In genomic region chr4:7761720-7762119, GRCh38 we compare ENCODE assay signal across 8 cellular contexts.
DNase-seq lines count a peak whose midpoint lies in the region; ATAC-seq and TF ChIP-seq lines count a peak whose summit lies in the region.

No MANE protein-coding gene starts in this region.

- no TSS peak for BruUV-seq in PC-9 (replicated peaks; lab: Mats Ljungman, UMichigan)

- H4K20me1 ChIP-seq in PC-9 (ENCODE audit: insufficient read depth): peaks cover 99% of the 10 kb centered on the region

- H3K4me3 ChIP-seq in GM12865 (ENCODE audit: low read depth, low read length) (no peak overlapping the region), PC-9 (no peak overlapping the region), gastroesophageal sphincter (no peak overlapping the region)

- TF ChIP-seq EP300 in gastroesophageal sphincter (IDR thresholded peaks at IDR 0.05): no peak

- peaks cover 47% of the 10 kb centered on the region; the same call in 1 of the 2 replicates for H3F3A ChIP-seq in PC-9 (ENCODE audit: insufficient read depth, low read depth)

- H3K9me3 ChIP-seq in PC-9 (ENCODE audit: insufficient read depth, low read depth): no peaks in the 10 kb centered on the region
- H3K9me3 ChIP-seq in gastroesophageal sphincter: no peaks in the 10 kb centered on the region

- H3K36me3 ChIP-seq in PC-9 (ENCODE audit: low read depth) (no peaks in the 10 kb centered on the region; the same call in 1 of the 2 replicates), gastroesophageal sphincter (peaks cover 0 to 59% of the 10 kb centered on the region in 2 donors)

- peak; percentile 72 for DNase-seq in GM12865 (ENCODE audit: low read depth)
- DNase-seq in PC-9: peak in 1 of 2 experiments; percentile 46
- DNase-seq in activated effector memory CD4-positive, alpha-beta T cell treated with anti-CD3 and anti-CD28 coated beads, Interleukin-2, amount 50 U/mL, for 16 hours: peak; percentile 81
- peak; percentile 59 to 97 (median 84) for DNase-seq in posterior cingulate gyrus
- DNase-seq in DMS153 (lab: John Stamatoyannopoulos, UW): no peak

- 6 to 45% methylated on average over 3 to 6 of the region's 12 CpGs for WGBS in gastroesophageal sphincter (ENCODE audit: low coverage in 1 of 2), 2 donors

- peak; percentile 86 for TF ChIP-seq CTCF in GM12865 (IDR thresholded peaks at IDR 0.05; ENCODE audit: insufficient read depth, low read depth, low read length, missing control alignments)
- TF ChIP-seq CTCF in PC-9 (conservative IDR thresholded peaks at IDR 0.05): peak; percentile 63
- TF ChIP-seq CTCF in gastroesophageal sphincter (IDR thresholded peaks at IDR 0.05): peak in 3 of 4 experiments; percentile 89 to 93 (median 91)

- no peak overlapping the region for H3K27ac ChIP-seq in PC-9
- peak overlapping the region; percentile 54 to 79 (median 67) for H3K27ac ChIP-seq in gastroesophageal sphincter

- no peak overlapping the region for H3K4me2 ChIP-seq in PC-9

- TF ChIP-seq POLR2A in gastroesophageal sphincter (IDR thresholded peaks at IDR 0.05): no peak

- ATAC-seq in HG02642 (IDR thresholded peaks at IDR 0.05; ENCODE audit: poor library complexity, unreplicated experiment) (peak; percentile 68), gastroesophageal sphincter (peak; percentile 93), HG03378 (IDR thresholded peaks at IDR 0.05; ENCODE audit: unreplicated experiment) (no peak)

- H3K9me2 ChIP-seq in PC-9 (ENCODE audit: insufficient read depth): no peaks in the 10 kb centered on the region

- peaks cover 13% of the 10 kb centered on the region; the same call in 1 of the 2 replicates for H3K4me1 ChIP-seq in PC-9 (replicated peaks; ENCODE audit: insufficient read depth)
- H3K4me1 ChIP-seq in gastroesophageal sphincter: peaks cover 0 to 50% (median 6%) of the 10 kb centered on the region in 3 donors

- CTCF ChIA-PET in PC-9 (lab: Charles Lee): interaction anchor here (0.5 kb wide), 1 partner anchor 40 kb away, joined by 9 read pairs; no protein-coding TSS in a partner anchor

- POLR2A ChIA-PET in PC-9 (lab: Charles Lee; ENCODE audit: unreplicated experiment): no interaction called here

- no peak overlapping the region for H2AFZ ChIP-seq in PC-9

- H3K27me3 ChIP-seq in PC-9 (ENCODE audit: insufficient read depth, low read depth): no peaks in the 10 kb centered on the region
- H3K27me3 ChIP-seq in gastroesophageal sphincter: no peaks in the 10 kb centered on the region

- intact Hi-C loops in PC-9 (cut with micrococcal nuclease; ENCODE audit: unreplicated experiment): loop anchor here (5.0 kb wide), 1 partner anchor 226 kb away; no protein-coding TSS in a partner anchor
- intact Hi-C loops in posterior cingulate gyrus (cut with DNase I): loop anchor here (5.0 kb wide), 1 partner anchor 41 kb away; no protein-coding TSS in a partner anchor

- H3K79me2 ChIP-seq in PC-9 (ENCODE audit: low read depth): peaks cover 92% of the 10 kb centered on the region
